ENCODE assay signal across 13 cellular contexts in the genomic region with DNA sequence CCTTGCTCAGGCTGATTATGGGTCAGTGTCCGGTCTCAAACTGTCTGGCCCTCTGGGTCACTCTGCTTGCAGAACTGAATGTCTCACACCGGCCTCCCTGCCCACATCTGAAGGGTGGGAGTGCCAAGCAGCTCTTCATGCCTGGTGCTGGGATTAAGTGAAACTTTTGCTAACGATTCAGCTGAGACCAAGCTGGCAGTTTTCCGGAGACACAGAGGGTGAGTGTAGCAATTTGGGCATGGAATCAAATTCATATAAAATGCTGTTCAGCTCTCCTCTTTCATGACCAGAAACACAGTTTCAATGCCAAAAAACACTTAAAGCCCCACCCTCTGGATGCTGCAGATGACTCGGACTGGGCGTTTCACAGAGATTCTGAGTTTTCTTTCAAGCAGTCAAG.
DNase-seq lines count a peak whose midpoint lies in the region; ATAC-seq and TF ChIP-seq lines count a peak whose summit lies in the region.
"Had no signal": no experiment of that assay in that cellular context is flagged by ENCODE, and none has a peak within 500 bp of the region (broad histone marks: within the 10 kb centered on the region; RNA-seq: fewer than 3 reads in every experiment).

No MANE protein-coding gene starts in this region.

- H3K4me1 ChIP-seq in RWPE2 (ENCODE audit: insufficient read depth, poor library complexity, severe bottlenecking) (peaks cover 10% of the 10 kb centered on the region), gastrocnemius medialis (peaks cover 0 to 8% of the 10 kb centered on the region in 2 donors)
- H3K4me1 ChIP-seq: right lobe of liver had no signal

- no peaks in the 10 kb centered on the region for H3K9me3 Mint-ChIP-seq in T-cell

- H3K9me3 ChIP-seq in RWPE2 (ENCODE audit: severe bottlenecking) (no peaks in the 10 kb centered on the region), gastrocnemius medialis (no peaks in the 10 kb centered on the region)

- no peaks in the 10 kb centered on the region for H3K36me3 Mint-ChIP-seq in T-cell

- in situ Hi-C loops in gastrocnemius medialis (cut with MboI; ENCODE audit: low sequenced_read_pairs in 4 of 4), result loop anchor here in 1 of 4 donors (25.0 kb wide), 1 partner anchor 245 kb away; the partner anchor contains the start of gene S1PR3

- no peak overlapping the region for H3K4me3 ChIP-seq in BJ (ENCODE audit: low read depth, low read length)
- H3K4me3 ChIP-seq in RWPE2 (ENCODE audit: severe bottlenecking), result no peak overlapping the region
- H3K4me3 ChIP-seq in fibroblast of villous mesenchyme (ENCODE audit: low read depth, low read length), result no peak overlapping the region
- no peak overlapping the region for H3K4me3 ChIP-seq in gastrocnemius medialis
- H3K4me3 ChIP-seq: right lobe of liver had no signal

- no peaks in the 10 kb centered on the region for H3K4me1 Mint-ChIP-seq in T-cell

- POLR2A ChIA-PET in BJ (lab: Charles Lee) (no interaction called here), T-cell (lab: Charles Lee) (no interaction called here)

- no peak for TF ChIP-seq CTCF in BJ (IDR thresholded peaks at IDR 0.05; ENCODE audit: insufficient read depth, low read depth, low read length)
- no peak for TF ChIP-seq CTCF in RWPE2 (IDR thresholded peaks at IDR 0.05; ENCODE audit: poor library complexity, severe bottlenecking)
- no peak for TF ChIP-seq CTCF in fibroblast of villous mesenchyme (IDR thresholded peaks at IDR 0.05; ENCODE audit: insufficient read depth, low read depth, low read length)
- TF ChIP-seq CTCF in gastrocnemius medialis (IDR thresholded peaks at IDR 0.05 in 4 of 5, conservative IDR thresholded peaks at IDR 0.05 in 1 of 5), result no peak

- TF ChIP-seq POLR2A in gastrocnemius medialis (IDR thresholded peaks at IDR 0.05), result no peak

- no peak overlapping the region for H3K27ac Mint-ChIP-seq in T-cell

- ATAC-seq in RWPE2 (ENCODE audit: low read depth), result peak; percentile 39; the same call in 2 of the 3 replicates
- peak; percentile 59 to 64 for ATAC-seq in gastrocnemius medialis
- ATAC-seq in HG03521 (IDR thresholded peaks at IDR 0.05; ENCODE audit: unreplicated experiment), result no peak
- no peak for ATAC-seq in T-cell (replicated peaks in 1 of 4)
- ATAC-seq in GM19324 (IDR thresholded peaks at IDR 0.05; ENCODE audit: low FRiP score, unreplicated experiment), result no peak
- ATAC-seq: right lobe of liver had no signal

- H3K27ac ChIP-seq in RWPE2 (ENCODE audit: poor library complexity, severe bottlenecking) (no peak overlapping the region), gastrocnemius medialis (peak overlapping the region in 1 of 4 donors; percentile 9)
- H3K27ac ChIP-seq: right lobe of liver, WERI-Rb-1 had no signal

- H3K27me3 ChIP-seq in BJ (ENCODE audit: control insufficient read depth, insufficient read depth, low read length), result no peaks in the 10 kb centered on the region
- no peaks in the 10 kb centered on the region for H3K27me3 ChIP-seq in RWPE2 (ENCODE audit: insufficient read depth, poor library complexity, severe bottlenecking)
- no peaks in the 10 kb centered on the region for H3K27me3 ChIP-seq in gastrocnemius medialis
- H3K27me3 ChIP-seq: right lobe of liver had no signal

- H3K36me3 ChIP-seq in BJ (ENCODE audit: control insufficient read depth, insufficient read depth, low read length) (no peaks in the 10 kb centered on the region), RWPE2 (ENCODE audit: low read depth) (no peaks in the 10 kb centered on the region), gastrocnemius medialis (no peaks in the 10 kb centered on the region)
- H3K36me3 ChIP-seq: right lobe of liver, WERI-Rb-1 had no signal

- intact Hi-C loops in gastrocnemius medialis (cut with DNase I; ENCODE audit: low total_unique reads), result loop anchor here (10.0 kb wide), 1 partner anchor 242 kb away; no protein-coding TSS in a partner anchor

- DNase-seq in BJ (ENCODE audit: low read depth) (peak; percentile 61), RWPE2 (ENCODE audit: low spot score) (no peak), fibroblast of villous mesenchyme (ENCODE audit: low read depth) (peak; percentile 60), gastrocnemius medialis (peak in 1 of 2 donors; percentile 52), T-cell (no peak), NCI-H1417 (lab: John Stamatoyannopoulos, UW) (no peak)
- DNase-seq: amniotic stem cell, NCI-H226, right lobe of liver, SHP77, WERI-Rb-1 had no signal

- CTCF ChIA-PET in BJ (lab: Yijun Ruan, JAX), result no interaction called here
- CTCF ChIA-PET in T-cell (lab: Charles Lee), result no interaction called here

- no peak overlapping the region for H3K4me3 Mint-ChIP-seq in T-cell

- peaks cover 24 to 33% of the 10 kb centered on the region in 2 donors for H3K27me3 Mint-ChIP-seq in T-cell

Comparison
In these comparisons a context has a peak if more than half of its experiments do, and no peak if none do; other contexts are left out.
1. DNase-seq: peak in BJ (single experiment) and fibroblast of villous mesenchyme (single experiment); none in RWPE2 (single experiment), T-cell (0 of 34) and NCI-H1417 (0 of 3).
2. ATAC-seq: peak in RWPE2 (single experiment) and gastrocnemius medialis (2 of 2); none in HG03521 (single experiment), T-cell (0 of 4) and GM19324 (single experiment).